Comparison of ENCODE assay signal across 6 cellular contexts in genomic region chr1:1274299-1274930, GRCh38. TPM values are rescaled to one million over a fixed set of nuclear protein-coding genes. Genes with fewer than 3 reads are reported as not detected.
DNase-seq lines count a peak whose midpoint lies in the region; TF ChIP-seq lines count a peak whose summit lies in the region.

No MANE protein-coding gene starts in this region.

- POLR2A ChIA-PET in BJ (lab: Charles Lee) = interaction anchor here (0.6 kb wide), 1 partner anchor 42 kb away, joined by 4 read pairs; the partner anchor contains the start of gene B3GALT6
- POLR2A ChIA-PET in PC-9 (lab: Charles Lee; ENCODE audit: unreplicated experiment) = interaction anchor here (0.6 kb wide), 1 partner anchor 158 kb away, joined by 7 read pairs; the partner anchor contains the start of gene C1orf159

- peak overlapping the region; percentile 87 for H3K4me2 ChIP-seq in PC-9

- CTCF ChIA-PET in BJ (lab: Yijun Ruan, JAX) (interaction anchor here (1.4 kb wide), 1 partner anchor 9 kb away, joined by 4 read pairs; no protein-coding TSS in a partner anchor), PC-9 (lab: Charles Lee) (interaction anchor here (0.6 to 0.7 kb wide), 2 partner anchors 8 to 17 kb away, joined by 7 read pairs; no protein-coding TSS in a partner anchor)

- TF ChIP-seq CTCF in BJ (IDR thresholded peaks at IDR 0.05; ENCODE audit: insufficient read depth, low read depth, low read length) = no peak
- TF ChIP-seq CTCF in PC-9 (conservative IDR thresholded peaks at IDR 0.05) = no peak

- no peaks in the 10 kb centered on the region; the same call in 1 of the 2 replicates for H3K36me3 ChIP-seq in BJ (ENCODE audit: control insufficient read depth, insufficient read depth, low read length)
- H3K36me3 ChIP-seq in PC-9 (ENCODE audit: low read depth) = peaks cover 4% of the 10 kb centered on the region; the same call in 1 of the 2 replicates

- no peak overlapping the region for H3K27ac ChIP-seq in PC-9

- H2AFZ ChIP-seq in PC-9 = peak overlapping the region; percentile 88

- DNase-seq in BJ (ENCODE audit: low read depth) (no peak), PC-9 (no peak), NCI-H82 treated with DMSO at 0.1 percent for 48 hours (lab: John Stamatoyannopoulos, UW; ENCODE audit: unreplicated experiment) (no peak), HuH-7 (ENCODE audit: low spot score) (no peak)
- DNase-seq in stimulated activated CD4-positive, alpha-beta T cell treated with anti-CD3 and anti-CD28 coated beads, Interleukin-4, amount 100 ng/mL, for 4 hours = no peak

- no peaks in the 10 kb centered on the region for H3K9me3 ChIP-seq in PC-9 (ENCODE audit: insufficient read depth, low read depth)

- H3K4me3 ChIP-seq in BJ (ENCODE audit: low read depth, low read length) (peak overlapping the region; percentile 61), PC-9 (peak overlapping the region; percentile 70), iPS-11a (ENCODE audit: low read depth, low read length) (peak overlapping the region; percentile 22)

- peaks cover 40% of the 10 kb centered on the region for H3K79me2 ChIP-seq in PC-9 (ENCODE audit: low read depth)

- peaks cover 34% of the 10 kb centered on the region for H4K20me1 ChIP-seq in PC-9 (ENCODE audit: insufficient read depth)

- no TSS peak for BruUV-seq in PC-9 (replicated peaks; lab: Mats Ljungman, UMichigan)

- intact Hi-C loops in PC-9 (cut with micrococcal nuclease; ENCODE audit: unreplicated experiment) = loop anchor here (5.0 kb wide), 1 partner anchor 73 kb away; the partner anchor contains the start of gene DVL1

- H3K9me2 ChIP-seq in PC-9 (ENCODE audit: insufficient read depth) = no peaks in the 10 kb centered on the region

- peaks cover 10% of the 10 kb centered on the region for H3F3A ChIP-seq in PC-9 (ENCODE audit: insufficient read depth, low read depth)

- H3K27me3 ChIP-seq in BJ (ENCODE audit: control insufficient read depth, insufficient read depth, low read length) = no peaks in the 10 kb centered on the region
- no peaks in the 10 kb centered on the region for H3K27me3 ChIP-seq in PC-9 (ENCODE audit: insufficient read depth, low read depth)

- peaks cover 17% of the 10 kb centered on the region for H3K4me1 ChIP-seq in PC-9 (replicated peaks; ENCODE audit: insufficient read depth)

RNA-seq across cellular contexts. Expression of gene UBE2J2, which starts 0.8 kb away (rescaled TPM):
- polyA plus RNA-seq in BJ (2011; rRNA removed) = 20.5 and 25.7 TPM in 2 replicates
- polyA minus RNA-seq in BJ (2011; rRNA and poly(A)+ RNA removed) = 12.3 and 15.7 TPM in 2 replicates
- 54.2 and 55.0 TPM in 2 replicates for total RNA-seq in PC-9 (2021)

RNA-seq across cellular contexts. Expression of gene SCNN1D, which starts 5.8 kb away (rescaled TPM):
- 1.1 and 1.9 TPM in 2 replicates for polyA plus RNA-seq in BJ (2011; rRNA removed)
- polyA minus RNA-seq in BJ (2011; rRNA and poly(A)+ RNA removed) = 0.15 and 0.24 TPM in 2 replicates
- 4.2 and 4.3 TPM in 2 replicates for total RNA-seq in PC-9 (2021)

RNA-seq across cellular contexts. Expression of gene C1QTNF12, which starts 27.9 kb away (rescaled TPM):
- 0.42 and 0.43 TPM in 2 replicates for polyA plus RNA-seq in BJ (2011; rRNA removed)
- polyA minus RNA-seq in BJ (2011; rRNA and poly(A)+ RNA removed) = not detected in 2 replicates
- total RNA-seq in PC-9 (2021) = 5.2 and 11.8 TPM in 2 replicates

RNA-seq across cellular contexts. Expression of gene ACAP3, which starts 33.3 kb away (rescaled TPM):
- polyA plus RNA-seq in BJ (2011; rRNA removed) = 19.5 and 33.9 TPM in 2 replicates
- polyA minus RNA-seq in BJ (2011; rRNA and poly(A)+ RNA removed) = 26.2 and 30.9 TPM in 2 replicates
- total RNA-seq in PC-9 (2021) = 53.5 and 54.8 TPM in 2 replicates

RNA-seq across cellular contexts. Expression of gene PUSL1, which starts 34.0 kb away (rescaled TPM):
- 11.9 and 18.2 TPM in 2 replicates for polyA plus RNA-seq in BJ (2011; rRNA removed)
- 3.8 and 4.9 TPM in 2 replicates for polyA minus RNA-seq in BJ (2011; rRNA and poly(A)+ RNA removed)
- total RNA-seq in PC-9 (2021) = 18.0 and 18.9 TPM in 2 replicates
